ENCODE assay signal across 9 cellular contexts in genomic region chr7:128035712-128036111, GRCh38. TPM values are rescaled to one million over a fixed set of nuclear protein-coding genes. Genes with fewer than 3 reads are reported as not detected.
DNase-seq lines count a peak whose midpoint lies in the region; ATAC-seq and TF ChIP-seq lines count a peak whose summit lies in the region.
"Had no signal": no experiment of that assay in that cellular context is flagged by ENCODE, and none has a peak within 500 bp of the region (broad histone marks: within the 10 kb centered on the region; RNA-seq: fewer than 3 reads in every experiment).

No MANE protein-coding gene starts in this region.

- H2AFZ ChIP-seq in GM23338 (no peak overlapping the region), OCI-LY3 (ENCODE audit: low read depth, low read length) (no peak overlapping the region), hepatocyte (no peak overlapping the region)

- H3K9me2 ChIP-seq in GM23338 (ENCODE audit: insufficient read depth) = no peaks in the 10 kb centered on the region
- H3K9me2 ChIP-seq in hepatocyte (replicated peaks; ENCODE audit: insufficient read depth) = no peaks in the 10 kb centered on the region

- H3K4me1 ChIP-seq in GM23338 (ENCODE audit: insufficient read depth) = peaks cover 11% of the 10 kb centered on the region
- H3K4me1 ChIP-seq in OCI-LY3 (ENCODE audit: low read length) = peaks cover 42% of the 10 kb centered on the region
- peaks cover 13% of the 10 kb centered on the region for H3K4me1 ChIP-seq in hepatocyte (ENCODE audit: insufficient read depth)

- H3K27me3 Mint-ChIP-seq in GM23338 (ENCODE audit: insufficient read depth, low read depth, poor library complexity) = peaks cover 16% of the 10 kb centered on the region
- no peaks in the 10 kb centered on the region for H3K27me3 Mint-ChIP-seq in activated T-cell treated with anti-CD3 and anti-CD28 coated beads, Interleukin-2, amount 50 U/mL, for 4 hours (ENCODE audit: low read depth)

- H3K4me3 ChIP-seq in GM23338 (no peak overlapping the region), OCI-LY3 (ENCODE audit: low read length) (no peak overlapping the region), hepatocyte (no peak overlapping the region)

- 72% methylated on average over 3 of the region's 3 CpGs for WGBS in hepatocyte (ENCODE audit: low lambda C conversion rate, missing lambda C conversion rate)

- H3K4me2 ChIP-seq in GM23338 (no peak overlapping the region), OCI-LY3 (ENCODE audit: low read length) (0 out of 2 replicates have a peak overlapping the region, but pooled peaks have one; percentile 52), hepatocyte (no peak overlapping the region)

- H4K20me1 ChIP-seq in GM23338 (replicated peaks; ENCODE audit: insufficient read depth) (peaks cover 31% of the 10 kb centered on the region), OCI-LY3 (ENCODE audit: insufficient read depth, low read length) (peaks cover 70% of the 10 kb centered on the region), hepatocyte (ENCODE audit: insufficient read depth, poor library complexity, severe bottlenecking) (peaks cover 33% of the 10 kb centered on the region)

- no peak overlapping the region for H3K27ac Mint-ChIP-seq in GM23338

- H3K9me3 ChIP-seq in OCI-LY3 (ENCODE audit: insufficient read depth, low read length) (no peaks in the 10 kb centered on the region), hepatocyte (ENCODE audit: low read depth) (no peaks in the 10 kb centered on the region)

- H3K79me2 ChIP-seq in GM23338 (replicated peaks; ENCODE audit: insufficient read depth) (peaks cover 10% of the 10 kb centered on the region; the same call in 1 of the 2 replicates), OCI-LY3 (ENCODE audit: low read length) (peaks cover 12% of the 10 kb centered on the region), hepatocyte (peaks cover 25% of the 10 kb centered on the region)

- peaks cover 24% of the 10 kb centered on the region for H3K27me3 ChIP-seq in GM23338 (ENCODE audit: insufficient read depth)
- no peaks in the 10 kb centered on the region for H3K27me3 ChIP-seq in OCI-LY3 (ENCODE audit: low read depth, low read length)
- peaks cover 3% of the 10 kb centered on the region for H3K27me3 ChIP-seq in hepatocyte

- H3K36me3 Mint-ChIP-seq in GM23338 (ENCODE audit: low read depth) = peaks cover under 1% of the 10 kb centered on the region; the same call in 1 of the 3 replicates
- peaks cover 2% of the 10 kb centered on the region for H3K36me3 Mint-ChIP-seq in activated T-cell treated with anti-CD3 and anti-CD28 coated beads, Interleukin-2, amount 50 U/mL, for 4 hours (ENCODE audit: insufficient read depth)

- H3K9me3 Mint-ChIP-seq in GM23338 = no peaks in the 10 kb centered on the region
- H3K9me3 Mint-ChIP-seq in activated T-cell treated with anti-CD3 and anti-CD28 coated beads, Interleukin-2, amount 50 U/mL, for 4 hours = no peaks in the 10 kb centered on the region

- H3K9ac ChIP-seq in OCI-LY3 (ENCODE audit: low read length) = no peak overlapping the region

- no peak for DNase-seq in AG09319 (ENCODE audit: extremely low read depth, low read depth)
- peak; percentile 72 for DNase-seq in GM23338 (ENCODE audit: low spot score)
- no peak for DNase-seq in hepatocyte (ENCODE audit: low spot score)
- no peak for DNase-seq in activated CD8-positive, alpha-beta memory T cell treated with anti-CD3 and anti-CD28 coated beads, Interleukin-2, amount 50 U/mL, for 48 hours
- no peak for DNase-seq in activated T-cell treated with anti-CD3 and anti-CD28 coated beads, Interleukin-2, amount 50 U/mL, for 4 hours
- no peak for DNase-seq in mucosa of gallbladder (ENCODE audit: low spot score)
- DNase-seq: activated naive CD4-positive, alpha-beta T cell treated with Interleukin-2 at 50 U/mL for 16 hours had no signal

- ATAC-seq in GM23338 = peak; percentile 31
- no peak for ATAC-seq in HG03175 (IDR thresholded peaks at IDR 0.05; ENCODE audit: unreplicated experiment)
- ATAC-seq in activated T-cell treated with anti-CD3 and anti-CD28 coated beads, Interleukin-2, amount 50 U/mL, for 4 hours = no peak

- H3K36me3 ChIP-seq in GM23338 (ENCODE audit: insufficient read depth) (no peaks in the 10 kb centered on the region), OCI-LY3 (replicated peaks; ENCODE audit: low read depth, low read length) (peaks cover under 1% of the 10 kb centered on the region), hepatocyte (replicated peaks; ENCODE audit: insufficient read depth, low read depth) (no peaks in the 10 kb centered on the region)

- H3K4me3 Mint-ChIP-seq in GM23338 = no peak overlapping the region; the same call in 2 of the 3 replicates
- no peak overlapping the region for H3K4me3 Mint-ChIP-seq in activated T-cell treated with anti-CD3 and anti-CD28 coated beads, Interleukin-2, amount 50 U/mL, for 4 hours

- H3K4me1 Mint-ChIP-seq in GM23338 = peaks cover 19% of the 10 kb centered on the region
- peaks cover 1% of the 10 kb centered on the region for H3K4me1 Mint-ChIP-seq in activated T-cell treated with anti-CD3 and anti-CD28 coated beads, Interleukin-2, amount 50 U/mL, for 4 hours (ENCODE audit: low read depth)

- no peak overlapping the region for H3K27ac ChIP-seq in GM23338 (ENCODE audit: low read depth)
- no peak overlapping the region for H3K27ac ChIP-seq in OCI-LY3 (ENCODE audit: low read length)
- no peak overlapping the region for H3K27ac ChIP-seq in hepatocyte

- TF ChIP-seq CTCF in AG09319 (IDR thresholded peaks at IDR 0.05; ENCODE audit: low read depth, low read length) (peak; percentile 33), GM23338 (conservative IDR thresholded peaks at IDR 0.05; ENCODE audit: low read depth in 2 of 2) (peak; percentile 62 to 82), OCI-LY3 (IDR thresholded peaks at IDR 0.05; ENCODE audit: low read depth, low read length) (no peak), hepatocyte (IDR thresholded peaks at IDR 0.05; ENCODE audit: poor library complexity) (peak; percentile 41)

- no peaks in the 10 kb centered on the region for H3F3A ChIP-seq in GM23338 (replicated peaks; ENCODE audit: low read depth)

TF ChIP-seq in GM23338, 12 proteins besides CTCF, POLR2A, EP300 and RAD21 (continues in another document):
- TF ChIP-seq EZH2 (IDR thresholded peaks at IDR 0.05; ENCODE audit: low read depth, unreplicated experiment) (no peak), EZH2phosphoT487 (IDR thresholded peaks at IDR 0.05; ENCODE audit: unreplicated experiment) (no peak)

RNA-seq across cellular contexts. Expression of gene LRRC4, which starts 4.5 kb away (rescaled TPM):
- total RNA-seq in GM23338 (2014; rRNA removed; shearing (Covaris generic)) = 3.6 and 5.2 TPM in 2 replicates
- polyA plus RNA-seq in GM23338 (2016; fragmentation: Nextera tagmentation; extraction: Ambion mirVana) (1.7 and 1.9 TPM in 2 replicates), hepatocyte (3.5 and 3.9 TPM in 2 replicates)
- total RNA-seq in hepatocyte (15.1 TPM in 2 replicates), mucosa of gallbladder (3.8 TPM)
- total RNA-seq in activated T-cell treated with anti-CD3 and anti-CD28 coated beads, Interleukin-2, amount 50 U/mL, for 4 hours = 1 to 10 TPM; 1.2 to 4.2 (median 2.8) TPM
